In the genomic region with DNA sequence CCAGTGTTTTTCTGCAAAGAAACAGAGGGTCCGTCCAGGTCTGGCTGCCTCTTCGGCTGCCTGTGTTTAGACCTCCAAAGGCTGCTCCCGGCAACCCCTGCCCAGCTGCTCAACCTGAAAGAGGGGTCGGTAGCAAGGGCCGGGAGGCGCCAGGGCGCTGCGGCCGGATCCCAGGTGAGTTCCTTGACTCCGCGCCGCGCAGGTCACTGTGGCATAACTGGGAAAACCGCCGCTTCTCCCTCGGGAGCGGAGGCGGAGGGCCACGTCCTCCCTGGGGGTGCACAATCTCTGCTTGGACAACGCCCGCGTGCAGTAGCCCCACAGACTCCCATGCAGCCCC, we compare ENCODE assay signal across 8 cellular contexts. TPM values are rescaled to one million over a fixed set of nuclear protein-coding genes. Genes with fewer than 3 reads are reported as not detected.
DNase-seq lines count a peak whose midpoint lies in the region; ATAC-seq and TF ChIP-seq lines count a peak whose summit lies in the region.

No MANE protein-coding gene starts in this region.

- H3K9me3 ChIP-seq in breast epithelium (no peaks in the 10 kb centered on the region), mucosa of rectum (ENCODE audit: control insufficient read depth in 2 of 2, low read length in 2 of 2) (no peaks in the 10 kb centered on the region), vagina (no peaks in the 10 kb centered on the region)

- H3K4me3 ChIP-seq in breast epithelium (peak overlapping the region; percentile 39 to 74 (median 47)), mucosa of rectum (ENCODE audit: low read length in 2 of 2) (peak overlapping the region; percentile 50 to 57), vagina (peak overlapping the region; percentile 42 to 67)

- TF ChIP-seq CTCF in breast epithelium (IDR thresholded peaks at IDR 0.05) (no peak), vagina (IDR thresholded peaks at IDR 0.05) (no peak), omental fat pad (IDR thresholded peaks at IDR 0.05) (no peak)

- CTCF ChIA-PET in HEK293T (lab: Yijun Ruan, JAX), result no interaction called here

- intact Hi-C loops in Right ventricle myocardium superior (cut with DNase I) (no loop called here), left ventricle myocardium superior (cut with micrococcal nuclease) (no loop called here), breast epithelium (cut with DNase I; ENCODE audit: low total_unique reads) (no loop called here), vagina (cut with DNase I) (no loop called here)

- peaks cover 3 to 32% of the 10 kb centered on the region in 2 donors for H3K27me3 ChIP-seq in breast epithelium
- peaks cover 24 to 35% of the 10 kb centered on the region in 2 donors for H3K27me3 ChIP-seq in mucosa of rectum (ENCODE audit: control insufficient read depth in 2 of 2, insufficient read depth in 2 of 2, low read length in 2 of 2)
- peaks cover 10% of the 10 kb centered on the region for H3K27me3 ChIP-seq in vagina

- POLR2A ChIA-PET in HEK293T (lab: Yijun Ruan, JAX), result interaction anchor here (1.7 to 1.8 kb wide), 2 partner anchors 9 to 79 kb away, joined by 4 to 5 read pairs; partner anchors contain the start of gene TOLLIP

- H3K9ac ChIP-seq in mucosa of rectum (ENCODE audit: low read depth in 1 of 2, low read length in 2 of 2), result no peak overlapping the region

- H3K36me3 ChIP-seq in breast epithelium (no peaks in the 10 kb centered on the region), mucosa of rectum (ENCODE audit: control insufficient read depth in 2 of 2, insufficient read depth in 2 of 2, low read length in 2 of 2) (no peaks in the 10 kb centered on the region), vagina (no peaks in the 10 kb centered on the region)

- no peak for TF ChIP-seq POLR2A in breast epithelium (IDR thresholded peaks at IDR 0.05)
- no peak for TF ChIP-seq POLR2A in vagina (IDR thresholded peaks at IDR 0.05)

- DNase-seq in Right ventricle myocardium superior, result peak; percentile 43
- no peak for DNase-seq in left ventricle myocardium superior
- DNase-seq in breast epithelium (ENCODE audit: low spot score in 2 of 2), result no peak
- DNase-seq in vagina (ENCODE audit: extremely low spot score in 2 of 2), result no peak
- no peak for DNase-seq in omental fat pad (ENCODE audit: low spot score)
- DNase-seq in HEK293T (ENCODE audit: extremely low spot score), result no peak
- DNase-seq in activated gamma-delta T cell (lab: John Stamatoyannopoulos, UW), result no peak

- H3K4me1 ChIP-seq in breast epithelium (peaks cover 4 to 5% of the 10 kb centered on the region in 2 donors), mucosa of rectum (ENCODE audit: control insufficient read depth in 2 of 2, insufficient read depth in 2 of 2, low read length in 2 of 2) (peaks cover 0 to 7% of the 10 kb centered on the region in 2 donors), vagina (peaks cover 18% of the 10 kb centered on the region)

- H3K27ac ChIP-seq in breast epithelium (no peak overlapping the region), mucosa of rectum (ENCODE audit: low read depth in 2 of 2, low read length in 2 of 2) (no peak overlapping the region), vagina (no peak overlapping the region)

- ATAC-seq in Right ventricle myocardium superior (ENCODE audit: poor library complexity) (no peak), left ventricle myocardium superior (no peak), omental fat pad (ENCODE audit: low FRiP score) (no peak)

TF ChIP-seq in HEK293T, 16 proteins besides CTCF, POLR2A, EP300 and RAD21:
- TF ChIP-seq HDGF (IDR thresholded peaks at IDR 0.05; ENCODE audit: borderline replicate concordance) (no peak), NFRKB (IDR thresholded peaks at IDR 0.05) (no peak), FOXK2 (IDR thresholded peaks at IDR 0.05) (no peak), FOXA1 (IDR thresholded peaks at IDR 0.05) (no peak), SP1 (IDR thresholded peaks at IDR 0.05) (no peak), ZNF384 (IDR thresholded peaks at IDR 0.05) (no peak), LEF1 (IDR thresholded peaks at IDR 0.05; ENCODE audit: borderline replicate concordance) (no peak), CTBP1 (IDR thresholded peaks at IDR 0.05; ENCODE audit: borderline replicate concordance) (no peak), PKNOX1 (IDR thresholded peaks at IDR 0.05) (no peak), ARNT (IDR thresholded peaks at IDR 0.05) (no peak), FOXM1 (IDR thresholded peaks at IDR 0.05; ENCODE audit: borderline replicate concordance) (no peak), TARDBP (IDR thresholded peaks at IDR 0.05) (no peak), BHLHE40 (IDR thresholded peaks at IDR 0.05; ENCODE audit: borderline replicate concordance) (no peak), L3MBTL2 (conservative IDR thresholded peaks at IDR 0.05) (no peak), ELF4 (IDR thresholded peaks at IDR 0.05) (no peak), SUZ12 (IDR thresholded peaks at IDR 0.05) (no peak)
TF ChIP-seq in HEK293T: peak in this region for 0.

RNA-seq across cellular contexts. Expression of gene BRSK2, which starts 1.0 kb away (rescaled TPM):
- total RNA-seq in Right ventricle myocardium superior (0.67 TPM), left ventricle myocardium superior (0.74 TPM), breast epithelium (under 1 TPM; 0.15 to 0.80 (median 0.66) TPM), vagina (3.9 TPM), omental fat pad (1 to 10 TPM in 1 of 4 donors, under 1 TPM in 2, not detected in 1; 0.72 to 1.6 (median 0.82) TPM)
